Comparison of ENCODE assay signal across 23 cellular contexts in genomic region chr6:112929661-112930060, GRCh38.
A peak's percentile ranks its signal among the peaks of the same experiment; 100 is the strongest.
DNase-seq lines count a peak whose midpoint lies in the region; ATAC-seq, FAIRE-seq and TF ChIP-seq lines count a peak whose summit lies in the region.
"Had no signal": no experiment of that assay in that cellular context is flagged by ENCODE, and none has a peak within 500 bp of the region (broad histone marks: within the 10 kb centered on the region; RNA-seq: fewer than 3 reads in every experiment).

No MANE protein-coding gene starts in this region.

- no peak overlapping the region for H3K56ac ChIP-seq in H1 (replicated peaks; ENCODE audit: insufficient read length, low read depth, low read length)

- H3K27me3 ChIP-seq in SK-N-SH (ENCODE audit: insufficient read depth) = no peaks in the 10 kb centered on the region
- H3K27me3 ChIP-seq in H1 (replicated peaks in 1 of 4; ENCODE audit: control insufficient read depth in 3 of 4, extremely low read depth in 1 of 4, insufficient read depth in 3 of 4, low read length in 3 of 4) = peaks cover 0 to 1% (median 0%) of the 10 kb centered on the region in 4 experiments; a peak in 1 of 7 replicates
- H3K27me3 ChIP-seq: BLaER1 treated with 17β-estradiol and CSF1 and Interleukin-3, amounts not matched to agents 10 nM and 100 nM; SJSA1 had no signal

- H3K4ac ChIP-seq in H1 (replicated peaks; ENCODE audit: insufficient read length, low read depth, low read length) = no peak overlapping the region

- H3K14ac ChIP-seq in H1 (ENCODE audit: insufficient read length) = no peak overlapping the region

- no peak; the same call in 2 of the 3 replicates for ATAC-seq in SK-N-SH treated with all-trans-retinoic acid at 6 μM for 48 hours
- no peak for ATAC-seq in left cardiac atrium
- no peak for ATAC-seq in HG02623 (IDR thresholded peaks at IDR 0.05; ENCODE audit: unreplicated experiment)
- ATAC-seq in activated CD8-positive, alpha-beta memory T cell treated with anti-CD3 and anti-CD28 coated beads, Interleukin-2, amount 10 ng/mL, durations not matched to agents 7 days and 5 days = no peak
- ATAC-seq in GM19023 (IDR thresholded peaks at IDR 0.05; ENCODE audit: unreplicated experiment) = no peak
- ATAC-seq: Right ventricle myocardium inferior had no signal

- no peaks in the 10 kb centered on the region for H3K9me2 ChIP-seq in SK-N-SH

- H2AFZ ChIP-seq in SK-N-SH (ENCODE audit: low read depth) (peak overlapping the region; percentile 39; the same call in 1 of the 2 replicates), H1 (ENCODE audit: low read length) (no peak overlapping the region)

- H3K9me3 ChIP-seq in SK-N-SH = no peaks in the 10 kb centered on the region
- no peaks in the 10 kb centered on the region for H3K9me3 ChIP-seq in H1 (ENCODE audit: insufficient read depth in 2 of 2, low read depth in 1 of 2, low read length in 1 of 2)
- H3K9me3 ChIP-seq: BLaER1 treated with 17β-estradiol and CSF1 and Interleukin-3, amounts not matched to agents 10 nM and 100 nM; SJSA1 had no signal

- TF ChIP-seq EP300 in SK-N-SH (IDR thresholded peaks at IDR 0.05; ENCODE audit: borderline replicate concordance in 1 of 2, low read depth in 1 of 2, low read length in 1 of 2) (no peak), H1 (IDR thresholded peaks at IDR 0.05; ENCODE audit: borderline replicate concordance in 1 of 2, low read depth in 2 of 2, low read length in 2 of 2) (no peak)

- no peak overlapping the region for H3K4me2 ChIP-seq in SK-N-SH
- no peak overlapping the region for H3K4me2 ChIP-seq in H1 (ENCODE audit: insufficient read depth in 1 of 2, low read depth in 2 of 2, low read length in 2 of 2)
- H3K4me2 ChIP-seq: BLaER1 treated with 17β-estradiol and CSF1 and Interleukin-3, amounts not matched to agents 10 nM and 100 nM had no signal

- H3K4me3 ChIP-seq in SK-N-SH (ENCODE audit: low read depth in 2 of 2, low read length in 1 of 2) (no peak overlapping the region), H1 (ENCODE audit: extremely low read depth in 1 of 4, insufficient read depth in 2 of 4, low read depth in 3 of 4, low read length in 4 of 4) (0 out of 8 replicates have a peak overlapping the region, but pooled peaks of 1 of the 4 experiments have one; percentile 1)
- H3K4me3 ChIP-seq: BLaER1 treated with 17β-estradiol and CSF1 and Interleukin-3, amounts not matched to agents 10 nM and 100 nM; SJSA1 had no signal

- H4K5ac ChIP-seq in H1 (ENCODE audit: insufficient read length, low read depth, low read length) = no peak overlapping the region

- H3K9ac ChIP-seq in SK-N-SH = no peak overlapping the region
- no peak overlapping the region for H3K9ac ChIP-seq in H1 (replicated peaks in 1 of 4; ENCODE audit: extremely low read depth in 1 of 4, low read depth in 3 of 4, low read length in 3 of 4)
- H3K9ac ChIP-seq: BLaER1 treated with 17β-estradiol and CSF1 and Interleukin-3, amounts not matched to agents 10 nM and 100 nM had no signal

- no peak overlapping the region for H3K23ac ChIP-seq in H1 (ENCODE audit: insufficient read length)

- peak overlapping the region in 1 of 2 experiments; percentile 53; a peak in 1 of 4 replicates for H3K27ac ChIP-seq in SK-N-SH (ENCODE audit: low read depth in 2 of 2, low read length in 1 of 2)
- no peak overlapping the region for H3K27ac ChIP-seq in H1 (ENCODE audit: low read depth, low read length)
- H3K27ac ChIP-seq: 22Rv1; BLaER1 treated with 17β-estradiol and CSF1 and Interleukin-3, amounts not matched to agents 10 nM and 100 nM; SJSA1 had no signal

- peaks cover 25% of the 10 kb centered on the region for H3K4me1 Mint-ChIP-seq in nephron
- H3K4me1 Mint-ChIP-seq in activated CD8-positive, alpha-beta memory T cell treated with anti-CD3 and anti-CD28 coated beads, Interleukin-2, amount 10 ng/mL, durations not matched to agents 7 days and 5 days = no peaks in the 10 kb centered on the region
- H3K4me1 Mint-ChIP-seq: CD4-positive, alpha-beta memory T cell; IgD-negative memory B cell had no signal

- H3K79me1 ChIP-seq in H1 (ENCODE audit: low read depth, low read length) = no peaks in the 10 kb centered on the region

- no peaks in the 10 kb centered on the region for H3K27me3 Mint-ChIP-seq in nephron (ENCODE audit: low read depth)
- H3K27me3 Mint-ChIP-seq in activated CD8-positive, alpha-beta memory T cell treated with anti-CD3 and anti-CD28 coated beads, Interleukin-2, amount 10 ng/mL, durations not matched to agents 7 days and 5 days = no peaks in the 10 kb centered on the region
- H3K27me3 Mint-ChIP-seq: CD4-positive, alpha-beta memory T cell; IgD-negative memory B cell had no signal

- H2BK15ac ChIP-seq in H1 (ENCODE audit: low read length) = no peak overlapping the region

- intact Hi-C loops in left cardiac atrium (cut with DNase I) = no loop called here

- CTCF ChIA-PET in SK-N-SH (lab: Yijun Ruan, JAX) = interaction anchor here (1.1 kb wide), 1 partner anchor 8 kb away, joined by 3 read pairs; no protein-coding TSS in a partner anchor
- CTCF ChIA-PET in H1 (lab: Charles Lee; ENCODE audit: partially characterized antibody) = no interaction called here
- CTCF ChIA-PET in activated CD8-positive, alpha-beta memory T cell treated with anti-CD3 and anti-CD28 coated beads, Interleukin-2, amount 10 ng/mL, durations not matched to agents 7 days and 5 days (lab: Charles Lee) = no interaction called here

- no peak overlapping the region for H2BK5ac ChIP-seq in H1 (ENCODE audit: low read depth, low read length)

- H3K18ac ChIP-seq in H1 (ENCODE audit: extremely low read depth, low read length) = no peak overlapping the region

- no peak overlapping the region; the same call in 1 of the 2 replicates for H2BK12ac ChIP-seq in H1 (ENCODE audit: low read depth, low read length)

- DNase-seq in SK-N-SH (no peak), H1 (ENCODE audit: low read depth in 1 of 2, low spot score in 2 of 2) (no peak), left cardiac atrium (no peak)
- no peak for DNase-seq in activated CD8-positive, alpha-beta memory T cell treated with anti-CD3 and anti-CD28 coated beads, Interleukin-2, amount 10 ng/mL, durations not matched to agents 7 days and 5 days
- DNase-seq: ACHN; CD4-positive, alpha-beta memory T cell; MV-4-11; NCI-H1694; NCI-H2081; NCI-H446; NCI-H526; OCI-M1; SW 1271 had no signal

- no peak overlapping the region for H2BK120ac ChIP-seq in H1 (replicated peaks; ENCODE audit: low read depth, low read length)

- H3K23me2 ChIP-seq in H1 (ENCODE audit: low read depth, low read length) = no peaks in the 10 kb centered on the region

- TF ChIP-seq POLR2A in H1 (IDR thresholded peaks at IDR 0.05; ENCODE audit: control extremely low read depth in 1 of 2, low read depth in 2 of 2, low read length in 2 of 2) = no peak

- TF ChIP-seq CTCF in SK-N-SH (IDR thresholded peaks at IDR 0.05) (no peak), H1 (IDR thresholded peaks at IDR 0.05; ENCODE audit: control extremely low read depth in 1 of 3, insufficient read depth in 1 of 3, low read depth in 1 of 3, low read length in 3 of 3) (no peak), nephron (IDR thresholded peaks at IDR 0.05; ENCODE audit: unreplicated experiment in 3 of 3) (no peak)

- H2BK20ac ChIP-seq in H1 (ENCODE audit: low read length) = no peak overlapping the region

- no peak overlapping the region for H4K91ac ChIP-seq in H1 (replicated peaks; ENCODE audit: insufficient read length, low read length)

- no peaks in the 10 kb centered on the region for H4K20me1 ChIP-seq in SK-N-SH (ENCODE audit: insufficient read depth)
- H4K20me1 ChIP-seq in H1 (replicated peaks in 1 of 2; ENCODE audit: control insufficient read depth in 1 of 2, insufficient read depth in 2 of 2, low read length in 2 of 2) = no peaks in the 10 kb centered on the region
- H4K20me1 ChIP-seq: BLaER1 treated with 17β-estradiol and CSF1 and Interleukin-3, amounts not matched to agents 10 nM and 100 nM had no signal

- peaks cover 4% of the 10 kb centered on the region for H3K36me3 Mint-ChIP-seq in nephron (ENCODE audit: low read depth)
- H3K36me3 Mint-ChIP-seq in activated CD8-positive, alpha-beta memory T cell treated with anti-CD3 and anti-CD28 coated beads, Interleukin-2, amount 10 ng/mL, durations not matched to agents 7 days and 5 days = no peaks in the 10 kb centered on the region
- H3K36me3 Mint-ChIP-seq: CD4-positive, alpha-beta memory T cell; IgD-negative memory B cell had no signal

- peak overlapping the region; percentile 0 to 11 (median 8) for H3K27ac Mint-ChIP-seq in nephron
- H3K27ac Mint-ChIP-seq in activated CD8-positive, alpha-beta memory T cell treated with anti-CD3 and anti-CD28 coated beads, Interleukin-2, amount 10 ng/mL, durations not matched to agents 7 days and 5 days = no peak overlapping the region
- H3K27ac Mint-ChIP-seq: CD4-positive, alpha-beta memory T cell; IgD-negative memory B cell had no signal

- POLR2A ChIA-PET in SK-N-SH (lab: Yijun Ruan, JAX) = no interaction called here
- POLR2A ChIA-PET in H1 (lab: Charles Lee; ENCODE audit: partially characterized antibody) = no interaction called here

- no peak overlapping the region for H3K4me3 Mint-ChIP-seq in nephron
- no peak overlapping the region for H3K4me3 Mint-ChIP-seq in activated CD8-positive, alpha-beta memory T cell treated with anti-CD3 and anti-CD28 coated beads, Interleukin-2, amount 10 ng/mL, durations not matched to agents 7 days and 5 days
- H3K4me3 Mint-ChIP-seq: CD4-positive, alpha-beta memory T cell; IgD-negative memory B cell had no signal

- TF ChIP-seq RAD21 in SK-N-SH (IDR thresholded peaks at IDR 0.05; ENCODE audit: low read length) = no peak
- no peak for TF ChIP-seq RAD21 in H1 (IDR thresholded peaks at IDR 0.05 in 1 of 2, conservative IDR thresholded peaks at IDR 0.05 in 1 of 2; ENCODE audit: low read depth in 2 of 2, low read length in 2 of 2)

- no peaks in the 10 kb centered on the region for H3K79me2 ChIP-seq in SK-N-SH (ENCODE audit: insufficient read depth)
- no peaks in the 10 kb centered on the region for H3K79me2 ChIP-seq in H1 (ENCODE audit: control insufficient read depth in 1 of 2, insufficient read depth in 2 of 2, low read length in 2 of 2)

- no peak overlapping the region for H4K8ac ChIP-seq in H1 (ENCODE audit: extremely low read depth, insufficient read depth, low read length)

- H3K9me3 Mint-ChIP-seq in nephron = peaks cover 5% of the 10 kb centered on the region
- H3K9me3 Mint-ChIP-seq in activated CD8-positive, alpha-beta memory T cell treated with anti-CD3 and anti-CD28 coated beads, Interleukin-2, amount 10 ng/mL, durations not matched to agents 7 days and 5 days (ENCODE audit: low read depth) = peaks cover 4% of the 10 kb centered on the region
- H3K9me3 Mint-ChIP-seq: IgD-negative memory B cell had no signal

- H3K4me1 ChIP-seq in SK-N-SH (ENCODE audit: control insufficient read depth in 1 of 2, insufficient read depth in 2 of 2, low read depth in 1 of 2, low read length in 1 of 2) (peaks cover 0 to 9% of the 10 kb centered on the region in 2 experiments; a peak in 2 of 4 replicates), H1 (replicated peaks in 1 of 4; ENCODE audit: control insufficient read depth in 3 of 4, insufficient read depth in 4 of 4, low read length in 3 of 4) (no peaks in the 10 kb centered on the region; a peak in 1 of 7 replicates)

- H3F3A ChIP-seq in SK-N-SH (replicated peaks; ENCODE audit: insufficient read depth) = peaks cover 4% of the 10 kb centered on the region

- no peak overlapping the region for H2AK5ac ChIP-seq in H1 (ENCODE audit: low read depth, low read length)

- peak; percentile 42 for FAIRE-seq in H1 (lab: Jason Lieb, UNC)
- FAIRE-seq: G401.6 had no signal

- H3K36me3 ChIP-seq in SK-N-SH (replicated peaks in 1 of 2; ENCODE audit: control insufficient read depth in 1 of 2, insufficient read depth in 2 of 2, low read length in 1 of 2) = no peaks in the 10 kb centered on the region
- no peaks in the 10 kb centered on the region for H3K36me3 ChIP-seq in H1 (ENCODE audit: control insufficient read depth in 2 of 4, insufficient read depth in 4 of 4, low read length in 3 of 4)
- H3K36me3 ChIP-seq: BLaER1 treated with 17β-estradiol and CSF1 and Interleukin-3, amounts not matched to agents 10 nM and 100 nM; SJSA1 had no signal

Comparison
In these comparisons a context has a peak if more than half of its experiments do, and no peak if none do; other contexts are left out.
1. Of the 17 proteins assayed by ChIP-seq in both H1 and SK-N-SH: peak only in H1: TEAD4; only in SK-N-SH: none; in both: none; in neither: 16.